Comparison of ENCODE assay signal across 10 cellular contexts in genomic region chr13:32409561-32410440, GRCh38. TPM values are rescaled to one million over a fixed set of nuclear protein-coding genes. Genes with fewer than 3 reads are reported as not detected.
DNase-seq lines count a peak whose midpoint lies in the region; ATAC-seq, FAIRE-seq and TF ChIP-seq lines count a peak whose summit lies in the region.
"Had no signal": no experiment of that assay in that cellular context is flagged by ENCODE, and none has a peak within 500 bp of the region (broad histone marks: within the 10 kb centered on the region; RNA-seq: fewer than 3 reads in every experiment).

No MANE protein-coding gene starts in this region.

- no peak overlapping the region for H4K8ac ChIP-seq in H1 (ENCODE audit: extremely low read depth, insufficient read depth, low read length)

- TF ChIP-seq POLR2A in H1 (IDR thresholded peaks at IDR 0.05; ENCODE audit: control extremely low read depth in 1 of 2, low read depth in 2 of 2, low read length in 2 of 2), result peak in 1 of 2 experiments; percentile 71; a peak in 2 of 3 replicates
- TF ChIP-seq POLR2A in upper lobe of left lung (IDR thresholded peaks at IDR 0.05), result no peak

- CTCF ChIA-PET in H1 (lab: Charles Lee; ENCODE audit: partially characterized antibody), result interaction anchor here (0.6 to 2.1 kb wide), 4 partner anchors 19 to 470 kb away, joined by 3 to 8 read pairs (median 5); no protein-coding TSS in a partner anchor
- CTCF ChIA-PET in PC-3 (lab: Charles Lee), result no interaction called here

- H4K5ac ChIP-seq in H1 (ENCODE audit: insufficient read length, low read depth, low read length), result no peak overlapping the region

- H2AK5ac ChIP-seq in H1 (ENCODE audit: low read depth, low read length), result no peak overlapping the region

- peak overlapping the region; percentile 47; the same call in 1 of the 2 replicates for H2AFZ ChIP-seq in H1 (ENCODE audit: low read length)
- H2AFZ ChIP-seq in PC-3 (ENCODE audit: low read length), result no peak overlapping the region

- H3K9me2 ChIP-seq in PC-3 (replicated peaks; ENCODE audit: low read length), result no peaks in the 10 kb centered on the region

- H2BK5ac ChIP-seq in H1 (ENCODE audit: low read depth, low read length), result no peak overlapping the region

- H2BK20ac ChIP-seq in H1 (ENCODE audit: low read length), result peak overlapping the region; percentile 80; the same call in 1 of the 2 replicates

- no peak overlapping the region for H3K27ac ChIP-seq in H1 (ENCODE audit: low read depth, low read length)
- peak overlapping the region; percentile 79 to 91 for H3K27ac ChIP-seq in liver (ENCODE audit: low read depth in 1 of 2, low read length in 2 of 2)
- no peak overlapping the region for H3K27ac ChIP-seq in upper lobe of left lung
- no peak overlapping the region for H3K27ac ChIP-seq in PC-3 (ENCODE audit: low read length)

- H3K4me3 ChIP-seq in H1 (ENCODE audit: extremely low read depth in 1 of 4, insufficient read depth in 2 of 4, low read depth in 3 of 4, low read length in 4 of 4), result peak overlapping the region; percentile 51 to 70 (median 59)
- H3K4me3 ChIP-seq in liver (ENCODE audit: low read depth in 1 of 3, low read length in 3 of 3), result peak overlapping the region; percentile 2 to 32 (median 6)
- no peak overlapping the region for H3K4me3 ChIP-seq in upper lobe of left lung
- no peak overlapping the region for H3K4me3 ChIP-seq in PC-3 (ENCODE audit: low read length)

- H3K4me1 ChIP-seq in H1 (replicated peaks in 1 of 4; ENCODE audit: control insufficient read depth in 3 of 4, insufficient read depth in 4 of 4, low read length in 3 of 4) (peaks cover 0 to 7% (median 5%) of the 10 kb centered on the region in 4 experiments; a peak in 5 of 7 replicates), liver (ENCODE audit: control insufficient read depth in 4 of 4, insufficient read depth in 4 of 4, low read length in 3 of 4) (peaks cover 6 to 46% (median 34%) of the 10 kb centered on the region in 4 donors), upper lobe of left lung (peaks cover 6 to 10% (median 9%) of the 10 kb centered on the region in 4 donors), PC-3 (ENCODE audit: insufficient read depth, low read length) (no peaks in the 10 kb centered on the region)

- no peak overlapping the region for H3K14ac ChIP-seq in H1 (ENCODE audit: insufficient read length)

- peaks cover 9% of the 10 kb centered on the region for H3K23me2 ChIP-seq in H1 (ENCODE audit: low read depth, low read length)

- H3F3A ChIP-seq in PC-3 (ENCODE audit: low read length, unreplicated experiment), result no peaks in the 10 kb centered on the region

- H3K27me3 ChIP-seq in H1 (replicated peaks in 1 of 4; ENCODE audit: control insufficient read depth in 3 of 4, extremely low read depth in 1 of 4, insufficient read depth in 3 of 4, low read length in 3 of 4) (peaks cover 0 to 3% (median 0%) of the 10 kb centered on the region in 4 experiments; a peak in 6 of 7 replicates), liver (ENCODE audit: control insufficient read depth in 4 of 4, insufficient read depth in 4 of 4, low read length in 3 of 4) (no peaks in the 10 kb centered on the region), upper lobe of left lung (no peaks in the 10 kb centered on the region), PC-3 (ENCODE audit: low read length) (no peaks in the 10 kb centered on the region)

- TF ChIP-seq RAD21 in H1 (IDR thresholded peaks at IDR 0.05 in 1 of 2, conservative IDR thresholded peaks at IDR 0.05 in 1 of 2; ENCODE audit: low read depth in 2 of 2, low read length in 2 of 2) (no peak; a peak in 1 of 4 replicates), liver (IDR thresholded peaks at IDR 0.05) (peak; percentile 53 to 58)

- BruUV-seq in PC-3 (replicated peaks; lab: Mats Ljungman, UMichigan), result no TSS peak

- peak overlapping the region; percentile 22; the same call in 1 of the 2 replicates for H2BK12ac ChIP-seq in H1 (ENCODE audit: low read depth, low read length)

- H2BK15ac ChIP-seq in H1 (ENCODE audit: low read length), result 0 out of 2 replicates have a peak overlapping the region, but pooled peaks have one; percentile 81

- no peak overlapping the region; the same call in none of the 2 replicates for H3K18ac ChIP-seq in H1 (ENCODE audit: extremely low read depth, low read length)

- no peak overlapping the region for H2BK120ac ChIP-seq in H1 (replicated peaks; ENCODE audit: low read depth, low read length)

- POLR2A ChIA-PET in H1 (lab: Charles Lee; ENCODE audit: partially characterized antibody) (interaction anchor here (0.5 to 2.7 kb wide), 10 partner anchors 9 to 128 kb away, joined by 3 to 15 read pairs (median 4); partner anchors contain the start of genes BRCA2, N4BP2L1 and ZAR1L), PC-3 (lab: Charles Lee; ENCODE audit: unreplicated experiment) (no interaction called here)

- intact Hi-C loops in PC-3 (cut with micrococcal nuclease), result loop anchor here (10.0 kb wide), 1 partner anchor 245 kb away; no protein-coding TSS in a partner anchor

- FAIRE-seq in H1 (lab: Jason Lieb, UNC), result peak; percentile 85
- no peak for FAIRE-seq in RCC 7860 (lab: Jason Lieb, UNC)

- H3K79me1 ChIP-seq in H1 (ENCODE audit: low read depth, low read length), result no peaks in the 10 kb centered on the region

- H3K9me3 ChIP-seq in H1 (ENCODE audit: insufficient read depth in 2 of 2, low read depth in 1 of 2, low read length in 1 of 2), result no peaks in the 10 kb centered on the region
- H3K9me3 ChIP-seq in liver (ENCODE audit: control insufficient read depth in 4 of 4, low read length in 3 of 4), result no peaks in the 10 kb centered on the region
- H3K9me3 ChIP-seq in upper lobe of left lung, result no peaks in the 10 kb centered on the region
- no peaks in the 10 kb centered on the region for H3K9me3 ChIP-seq in PC-3 (ENCODE audit: low read length)

- no peak overlapping the region for H3K4ac ChIP-seq in H1 (replicated peaks; ENCODE audit: insufficient read length, low read depth, low read length)

- ATAC-seq in upper lobe of left lung (ENCODE audit: low FRiP score in 2 of 2) (peak; percentile 69 to 92), PC-3 (no peak)

- no peak overlapping the region for H3K23ac ChIP-seq in H1 (ENCODE audit: insufficient read length)

- DNase-seq in NCI-H1417 (lab: John Stamatoyannopoulos, UW) (peak in 2 of 3 experiments; percentile 34 to 67), NCI-H1417 treated with DMSO at 0.1 percent for 48 hours (lab: John Stamatoyannopoulos, UW) (no peak), H1 (ENCODE audit: low read depth in 1 of 2, low spot score in 2 of 2) (peak in 1 of 2 experiments; percentile 69), upper lobe of left lung (peak in 1 of 2 donors; percentile 72), cerebellar nuclear complex (lab: John Stamatoyannopoulos, UW) (no peak), RCC 7860 (ENCODE audit: low spot score) (no peak), PC-3 (no peak)
- DNase-seq: NCI-H1694 treated with DMSO at 0.1 percent for 48 hours; stimulated activated CD4-positive, alpha-beta T cell treated with anti-CD3 and anti-CD28 coated beads, Interleukin-4, amount 100 ng/mL, for 4 hours had no signal

- TF ChIP-seq CTCF in H1 (IDR thresholded peaks at IDR 0.05; ENCODE audit: control extremely low read depth in 1 of 3, insufficient read depth in 1 of 3, low read depth in 1 of 3, low read length in 3 of 3) (no peak), liver (IDR thresholded peaks at IDR 0.05; ENCODE audit: low read depth, low read length, missing input control) (no peak), upper lobe of left lung (IDR thresholded peaks at IDR 0.05) (no peak), PC-3 (conservative IDR thresholded peaks at IDR 0.05; ENCODE audit: low read depth, low read length) (no peak)

- TF ChIP-seq EP300 in H1 (IDR thresholded peaks at IDR 0.05; ENCODE audit: borderline replicate concordance in 1 of 2, low read depth in 2 of 2, low read length in 2 of 2) (no peak), upper lobe of left lung (IDR thresholded peaks at IDR 0.05) (no peak)

- peak overlapping the region; percentile 65 to 89 for H3K4me2 ChIP-seq in H1 (ENCODE audit: insufficient read depth in 1 of 2, low read depth in 2 of 2, low read length in 2 of 2)
- H3K4me2 ChIP-seq in PC-3 (ENCODE audit: low read length), result no peak overlapping the region

- H3K79me2 ChIP-seq in H1 (ENCODE audit: control insufficient read depth in 1 of 2, insufficient read depth in 2 of 2, low read length in 2 of 2) (no peaks in the 10 kb centered on the region), PC-3 (ENCODE audit: low read length) (no peaks in the 10 kb centered on the region)

- H3K56ac ChIP-seq in H1 (replicated peaks; ENCODE audit: insufficient read length, low read depth, low read length), result no peak overlapping the region

- H3K36me3 ChIP-seq in H1 (ENCODE audit: control insufficient read depth in 2 of 4, insufficient read depth in 4 of 4, low read length in 3 of 4) (no peaks in the 10 kb centered on the region), liver (ENCODE audit: control insufficient read depth in 4 of 4, insufficient read depth in 3 of 4, low read depth in 1 of 4, low read length in 3 of 4) (peaks cover 1 to 20% (median 17%) of the 10 kb centered on the region in 4 donors), upper lobe of left lung (peaks cover 0 to 19% (median 4%) of the 10 kb centered on the region in 4 donors), PC-3 (ENCODE audit: low read depth, low read length) (no peaks in the 10 kb centered on the region)

- H3K9ac ChIP-seq in H1 (replicated peaks in 1 of 4; ENCODE audit: extremely low read depth in 1 of 4, low read depth in 3 of 4, low read length in 3 of 4), result peak overlapping the region in 2 of 4 experiments; percentile 1 to 67; a peak in 4 of 7 replicates
- peak overlapping the region in 1 of 2 donors; percentile 82 for H3K9ac ChIP-seq in liver (ENCODE audit: low read depth in 1 of 2, low read length in 2 of 2)
- no peak overlapping the region for H3K9ac ChIP-seq in PC-3 (ENCODE audit: low read length)

- H4K20me1 ChIP-seq in H1 (replicated peaks in 1 of 2; ENCODE audit: control insufficient read depth in 1 of 2, insufficient read depth in 2 of 2, low read length in 2 of 2) (no peaks in the 10 kb centered on the region), PC-3 (ENCODE audit: low read length) (no peaks in the 10 kb centered on the region)

- 8% methylated on average over 27 of the region's 27 CpGs; no CpG with 5 or more reads in 1 of the 2 experiments for WGBS in H1 (ENCODE audit: extremely low coverage in 1 of 2, insufficient coverage in 1 of 2, insufficient read length in 1 of 2, insufficient replicate concordance in 2 of 2, low coverage in 1 of 2, low lambda C conversion rate in 2 of 2, missing lambda C conversion rate in 1 of 2), 2 experiments
- WGBS in liver, result 35% methylated on average over 27 of the region's 27 CpGs
- WGBS in upper lobe of left lung, 2 donors, result 55 to 65% methylated on average over 25 to 27 of the region's 27 CpGs

- no peak overlapping the region for H4K91ac ChIP-seq in H1 (replicated peaks; ENCODE audit: insufficient read length, low read length)

RNA-seq across cellular contexts. Expression of gene N4BP2L1, which starts 18.1 kb away (rescaled TPM):
- total RNA-seq in H1 (2021; fragmentation: NEBNext Ultra II Directional; extraction: Animal tissue kit (Norgen Biotek cat#: 25700)), result 3.1 and 3.7 TPM in 2 replicates
- 1.3 and 1.9 TPM in 2 replicates for polyA plus RNA-seq in H1 (2011; rRNA removed)
- polyA plus RNA-seq in H1 (2011; cell fraction: cytosol; rRNA removed), result 3.0 TPM
- polyA plus RNA-seq in H1 (2011; cell fraction: nucleus; rRNA removed), result 1.6 TPM
- 1.5 to 2.5 TPM (median 2.3 TPM) in 4 replicates for polyA plus RNA-seq in H1 (2012, experiment 1 of 2)
- polyA plus RNA-seq in H1 (2012, experiment 2 of 2), result 2.0 TPM
- 2.2 TPM for polyA plus RNA-seq in H1 (2013, experiment 1 of 2)
- 2.0 TPM for polyA plus RNA-seq in H1 (2013, experiment 2 of 2)
- 1.2 and 1.4 TPM in 2 replicates for polyA minus RNA-seq in H1 (2011; rRNA and poly(A)+ RNA removed)
- polyA minus RNA-seq in H1 (2011; cell fraction: cytosol; rRNA and poly(A)+ RNA removed), result 0.95 TPM
- polyA minus RNA-seq in H1 (2011; cell fraction: nucleus; rRNA and poly(A)+ RNA removed), result 1.9 TPM
- total RNA-seq in liver, result 10 to 100 TPM; 11.0 to 64.6 TPM
- 10 to 100 TPM; 16.4 to 36.5 TPM for polyA plus RNA-seq in liver
- total RNA-seq in upper lobe of left lung, result 10 to 100 TPM; 15.0 to 46.3 (median 25.2) TPM
- 0.15 and 0.17 TPM in 2 replicates for total RNA-seq in PC-3 (2014; rRNA removed)

Comparison
In these comparisons a context has a peak if more than half of its experiments do, and no peak if none do; other contexts are left out.
1. DNase-seq: peak in NCI-H1417 (2 of 3); none in NCI-H1417 treated with DMSO at 0.1 percent for 48 hours (single experiment), cerebellar nuclear complex (0 of 2), RCC 7860 (single experiment) and PC-3 (single experiment).
2. H3K27ac ChIP-seq: peak in liver (2 of 2); none in H1 (single experiment), upper lobe of left lung (0 of 4) and PC-3 (single experiment).
3. H3K4me3 ChIP-seq: peak in H1 (4 of 4) and liver (3 of 3); none in upper lobe of left lung (0 of 4) and PC-3 (single experiment).